In genomic region chr12:111408686-111409402, GRCh38 we compare ENCODE assay signal across 8 cellular contexts. TPM values are rescaled to one million over a fixed set of nuclear protein-coding genes. Genes with fewer than 3 reads are reported as not detected.
DNase-seq lines count a peak whose midpoint lies in the region; ATAC-seq and TF ChIP-seq lines count a peak whose summit lies in the region.

No MANE protein-coding gene starts in this region.

- no peak for ATAC-seq in activated T-helper 17 cell treated with anti-CD3 and anti-CD28 coated beads, Interleukin-2, amount 50 U/mL, for 72 hours (replicated peaks)

- peak overlapping the region; percentile 75 for H3K27ac ChIP-seq in layer of hippocampus (ENCODE audit: low read depth, low read length)
- peak overlapping the region; percentile 72 for H3K27ac ChIP-seq in substantia nigra (ENCODE audit: low read depth, low read length, poor library complexity, severe bottlenecking)

- H3K27me3 Mint-ChIP-seq in activated T-cell treated with anti-CD3 and anti-CD28 coated beads, Interleukin-2, amount 50 U/mL, for 24 hours, result no peaks in the 10 kb centered on the region
- no peaks in the 10 kb centered on the region for H3K27me3 Mint-ChIP-seq in activated T-helper 17 cell treated with anti-CD3 and anti-CD28 coated beads, Interleukin-2, amount 50 U/mL, for 72 hours
- peaks cover 10% of the 10 kb centered on the region for H3K27me3 Mint-ChIP-seq in glutamatergic neuron (ENCODE audit: unreplicated experiment)

- H3K27me3 ChIP-seq in layer of hippocampus (ENCODE audit: control insufficient read depth, insufficient read depth, low read length), result no peaks in the 10 kb centered on the region

- peak overlapping the region; percentile 80 for H3K27ac Mint-ChIP-seq in activated T-cell treated with anti-CD3 and anti-CD28 coated beads, Interleukin-2, amount 50 U/mL, for 24 hours
- peak overlapping the region; percentile 50 for H3K27ac Mint-ChIP-seq in activated T-helper 17 cell treated with anti-CD3 and anti-CD28 coated beads, Interleukin-2, amount 50 U/mL, for 72 hours
- H3K27ac Mint-ChIP-seq in glutamatergic neuron (ENCODE audit: unreplicated experiment), result no peak overlapping the region

- H3K9me3 Mint-ChIP-seq in activated T-cell treated with anti-CD3 and anti-CD28 coated beads, Interleukin-2, amount 50 U/mL, for 24 hours, result no peaks in the 10 kb centered on the region
- no peaks in the 10 kb centered on the region for H3K9me3 Mint-ChIP-seq in activated T-helper 17 cell treated with anti-CD3 and anti-CD28 coated beads, Interleukin-2, amount 50 U/mL, for 72 hours
- peaks cover 7% of the 10 kb centered on the region for H3K9me3 Mint-ChIP-seq in glutamatergic neuron (ENCODE audit: unreplicated experiment)

- H3K36me3 Mint-ChIP-seq in activated T-cell treated with anti-CD3 and anti-CD28 coated beads, Interleukin-2, amount 50 U/mL, for 24 hours (ENCODE audit: low read depth), result peaks cover 46% of the 10 kb centered on the region
- H3K36me3 Mint-ChIP-seq in activated T-helper 17 cell treated with anti-CD3 and anti-CD28 coated beads, Interleukin-2, amount 50 U/mL, for 72 hours (ENCODE audit: low read depth), result peaks cover 5% of the 10 kb centered on the region
- no peaks in the 10 kb centered on the region for H3K36me3 Mint-ChIP-seq in glutamatergic neuron (ENCODE audit: unreplicated experiment)

- TF ChIP-seq CTCF in glutamatergic neuron (IDR thresholded peaks at IDR 0.05; ENCODE audit: partially characterized antibody, unreplicated experiment), result no peak

- DNase-seq in activated T-cell treated with anti-CD3 and anti-CD28 coated beads, Interleukin-2, amount 50 U/mL, for 24 hours, result no peak
- no peak for DNase-seq in activated T-cell treated with anti-CD3 and anti-CD28 coated beads, Interleukin-2, amount 50 U/mL, for 1 hour
- DNase-seq in substantia nigra (lab: John Stamatoyannopoulos, UW) (no peak), NCI-H345 (lab: John Stamatoyannopoulos, UW) (no peak), NCI-H1105 treated with DMSO at 0.1 percent for 48 hours (lab: John Stamatoyannopoulos, UW) (no peak), glutamatergic neuron (no peak)

- H3K4me1 Mint-ChIP-seq in activated T-cell treated with anti-CD3 and anti-CD28 coated beads, Interleukin-2, amount 50 U/mL, for 24 hours (ENCODE audit: low read depth), result peaks cover 83% of the 10 kb centered on the region
- H3K4me1 Mint-ChIP-seq in activated T-helper 17 cell treated with anti-CD3 and anti-CD28 coated beads, Interleukin-2, amount 50 U/mL, for 72 hours, result peaks cover 49% of the 10 kb centered on the region
- H3K4me1 Mint-ChIP-seq in glutamatergic neuron (ENCODE audit: low read depth, unreplicated experiment), result peaks cover 21% of the 10 kb centered on the region

- H3K4me3 Mint-ChIP-seq in activated T-cell treated with anti-CD3 and anti-CD28 coated beads, Interleukin-2, amount 50 U/mL, for 24 hours, result peak overlapping the region; percentile 92
- peak overlapping the region; percentile 92 for H3K4me3 Mint-ChIP-seq in activated T-helper 17 cell treated with anti-CD3 and anti-CD28 coated beads, Interleukin-2, amount 50 U/mL, for 72 hours
- H3K4me3 Mint-ChIP-seq in glutamatergic neuron (ENCODE audit: unreplicated experiment), result no peak overlapping the region

RNA-seq across cellular contexts. Expression of gene SH2B3, which starts 3.1 kb away (rescaled TPM):
- total RNA-seq in activated T-helper 17 cell treated with anti-CD3 and anti-CD28 coated beads, Interleukin-2, amount 50 U/mL, for 72 hours, result 10 to 100 TPM in 1 of 2 donors, 1 to 10 TPM in 1; 8.5 to 12.1 TPM
- 18.1 TPM for total RNA-seq in glutamatergic neuron (ENCODE audit: unreplicated experiment)

RNA-seq across cellular contexts. Expression of gene PHETA1, which starts 39.9 kb away (rescaled TPM):
- total RNA-seq in activated T-helper 17 cell treated with anti-CD3 and anti-CD28 coated beads, Interleukin-2, amount 50 U/mL, for 72 hours, result 1 to 10 TPM; 1.1 to 1.2 TPM
- 33.2 TPM for total RNA-seq in glutamatergic neuron (ENCODE audit: unreplicated experiment)

Comparison
In these comparisons a context has a peak if more than half of its experiments do, and no peak if none do; other contexts are left out.
1. RNA of gene PHETA1, which starts 39.9 kb away (total RNA-seq): 33.2 TPM in glutamatergic neuron (single experiment); 1.1 to 1.2 TPM in activated T-helper 17 cell treated with anti-CD3 and anti-CD28 coated beads, Interleukin-2, amount 50 U/mL, for 72 hours; every median in the first group is over 10 times any median in the second.